ENCODE assay signal across 19 cellular contexts in the genomic region with DNA sequence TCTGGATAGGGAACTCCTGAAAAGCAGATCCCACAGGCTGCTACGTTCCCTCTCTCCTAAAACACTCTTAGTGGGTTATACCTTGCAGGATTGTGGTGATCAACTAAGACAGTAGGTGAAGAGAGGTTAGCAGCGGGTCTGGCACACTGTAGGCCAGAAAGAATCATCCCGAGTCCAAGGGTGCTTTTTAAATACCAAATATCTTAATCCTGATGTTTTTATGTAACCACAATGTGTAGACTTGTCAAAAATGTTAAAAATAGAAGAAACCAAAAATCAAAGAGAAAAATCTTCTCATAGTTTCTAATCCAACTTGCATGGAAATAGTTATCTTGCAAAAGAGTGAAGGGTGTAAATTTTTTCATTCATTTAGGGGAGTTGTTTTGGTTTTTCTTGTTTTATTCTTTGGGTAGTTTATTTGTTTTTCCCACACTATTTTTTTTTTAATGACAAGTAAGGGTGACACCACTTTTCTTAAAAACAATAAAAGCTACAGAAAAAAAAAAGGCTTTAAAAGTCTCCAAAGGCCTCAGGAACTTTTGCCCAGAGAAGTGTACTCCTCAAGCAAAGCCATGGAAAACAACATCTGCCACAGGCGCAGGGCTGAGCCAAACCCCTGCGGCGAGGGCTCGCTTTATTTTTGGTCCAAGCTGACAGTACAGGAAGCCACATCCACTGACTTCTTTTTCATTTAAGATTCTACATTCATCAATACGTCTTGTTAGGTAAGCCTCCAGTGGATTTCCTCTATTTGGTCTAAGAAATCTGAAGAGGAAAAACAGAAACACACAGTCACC. TPM values are rescaled to one million over a fixed set of nuclear protein-coding genes. Genes with fewer than 3 reads are reported as not detected.
DNase-seq lines count a peak whose midpoint lies in the region; ATAC-seq and TF ChIP-seq lines count a peak whose summit lies in the region.
"Had no signal": no experiment of that assay in that cellular context is flagged by ENCODE, and none has a peak within 500 bp of the region (broad histone marks: within the 10 kb centered on the region; RNA-seq: fewer than 3 reads in every experiment).

No MANE protein-coding gene starts in this region.

- H3K36me3 ChIP-seq in GM23248 (ENCODE audit: low read depth) (no peaks in the 10 kb centered on the region), left ventricle myocardium inferior (no peaks in the 10 kb centered on the region), stomach smooth muscle (ENCODE audit: control insufficient read depth in 2 of 2, insufficient read depth in 2 of 2, low read length in 2 of 2) (no peaks in the 10 kb centered on the region), Caco-2 (ENCODE audit: control insufficient read depth, insufficient read depth, low read length) (no peaks in the 10 kb centered on the region)

- H3K27ac ChIP-seq in GM23248 (no peak overlapping the region), angular gyrus (ENCODE audit: low read depth, low read length) (peak overlapping the region; percentile 38), left ventricle myocardium inferior (replicated peaks) (peak overlapping the region; percentile 42), stomach smooth muscle (ENCODE audit: low read length) (peak overlapping the region; percentile 67)
- H3K27ac ChIP-seq: C4-2B, VCaP had no signal

- WGBS in GM23248 (ENCODE audit: low coverage in 1 of 2, low lambda C conversion rate in 2 of 2, missing lambda C conversion rate in 2 of 2), 2 experiments = 13% methylated on average over 8 of the region's 8 CpGs

- TF ChIP-seq CTCF in left ventricle myocardium inferior (IDR thresholded peaks at IDR 0.05; ENCODE audit: borderline replicate concordance) = no peak
- no peak for TF ChIP-seq CTCF in Caco-2 (IDR thresholded peaks at IDR 0.05; ENCODE audit: insufficient read depth in 1 of 2, low read depth in 1 of 2, low read length in 1 of 2, severe bottlenecking in 1 of 2, unreplicated experiment in 1 of 2)

- H3K9me3 ChIP-seq in GM23248 (ENCODE audit: low read depth) = no peaks in the 10 kb centered on the region
- no peaks in the 10 kb centered on the region for H3K9me3 ChIP-seq in left ventricle myocardium inferior (replicated peaks)
- H3K9me3 ChIP-seq in stomach smooth muscle (ENCODE audit: control insufficient read depth in 2 of 2, low read length in 2 of 2) = no peaks in the 10 kb centered on the region
- no peaks in the 10 kb centered on the region for H3K9me3 ChIP-seq in Caco-2
- H3K9me3 ChIP-seq: mucosa of descending colon had no signal

- DNase-seq in GM23248 (peak; percentile 26), left ventricle myocardium inferior (peak; percentile 21), Caco-2 (no peak)
- no peak for DNase-seq in activated CD4-positive, alpha-beta T cell treated with anti-CD3 and anti-CD28 coated beads for 36 hours
- DNase-seq: activated naive CD8-positive, alpha-beta T cell treated with anti-CD3 and anti-CD28 coated beads, Interleukin-2, amount 50 U/mL, for 24 hours; dermis blood vessel endothelial cell; foreskin melanocyte; mucosa of descending colon; NCI-H146; stimulated activated CD4-positive, alpha-beta T cell treated with anti-CD3 and anti-CD28 coated beads, Interleukin-2, amount 100 ng/mL, for 48 hours had no signal

- no peak overlapping the region for H3K9ac ChIP-seq in GM23248
- peak overlapping the region in 1 of 2 donors; percentile 17 for H3K9ac ChIP-seq in stomach smooth muscle (ENCODE audit: low read length in 2 of 2)

- no peak overlapping the region for H3K27ac Mint-ChIP-seq in Caco-2 (ENCODE audit: unreplicated experiment)
- no peak overlapping the region for H3K27ac Mint-ChIP-seq in activated CD4-positive, alpha-beta T cell treated with anti-CD3 and anti-CD28 coated beads for 36 hours
- H3K27ac Mint-ChIP-seq: activated naive CD8-positive, alpha-beta T cell treated with anti-CD3 and anti-CD28 coated beads, Interleukin-2, amount 50 U/mL, for 24 hours; stimulated activated effector memory CD8-positive, alpha-beta T cell treated with anti-CD3 and anti-CD28 coated beads, Interleukin-12 subunit alpha, Interleukin-12 subunit beta, amount 100 ng/mL, for 72 hours had no signal

- no peaks in the 10 kb centered on the region for H3K36me3 Mint-ChIP-seq in Caco-2 (ENCODE audit: insufficient read depth, unreplicated experiment)
- no peaks in the 10 kb centered on the region for H3K36me3 Mint-ChIP-seq in activated CD4-positive, alpha-beta T cell treated with anti-CD3 and anti-CD28 coated beads for 36 hours (ENCODE audit: low read depth)
- H3K36me3 Mint-ChIP-seq: stimulated activated effector memory CD8-positive, alpha-beta T cell treated with anti-CD3 and anti-CD28 coated beads, Interleukin-12 subunit alpha, Interleukin-12 subunit beta, amount 100 ng/mL, for 72 hours had no signal

- no peaks in the 10 kb centered on the region for H3K9me2 ChIP-seq in GM23248 (ENCODE audit: insufficient read depth)

- CTCF ChIA-PET in Caco-2 (lab: Charles Lee) = no interaction called here
- CTCF ChIA-PET in activated CD4-positive, alpha-beta T cell treated with anti-CD3 and anti-CD28 coated beads for 36 hours (lab: Charles Lee) = no interaction called here

- POLR2A ChIA-PET in Caco-2 (lab: Charles Lee) = no interaction called here
- POLR2A ChIA-PET in activated CD4-positive, alpha-beta T cell treated with anti-CD3 and anti-CD28 coated beads for 36 hours (lab: Charles Lee) = no interaction called here

- ATAC-seq in GM19463 (IDR thresholded peaks at IDR 0.05; ENCODE audit: unreplicated experiment) (no peak), HG02981 (IDR thresholded peaks at IDR 0.05; ENCODE audit: unreplicated experiment) (no peak)
- no peak for ATAC-seq in activated CD4-positive, alpha-beta T cell treated with anti-CD3 and anti-CD28 coated beads for 36 hours
- ATAC-seq: activated naive CD8-positive, alpha-beta T cell treated with anti-CD3 and anti-CD28 coated beads, Interleukin-2, amount 50 U/mL, for 24 hours; mucosa of descending colon; stimulated activated effector memory CD8-positive, alpha-beta T cell treated with anti-CD3 and anti-CD28 coated beads, Interleukin-12 subunit alpha, Interleukin-12 subunit beta, amount 100 ng/mL, for 72 hours had no signal

- in situ Hi-C loops in GM23248 (cut with MboI) = loop anchor here (10.0 kb wide), 1 partner anchor 63 kb away; no protein-coding TSS in a partner anchor

- H3K4me1 ChIP-seq in GM23248 (ENCODE audit: insufficient read depth) (0 out of 2 replicates have a peak, but pooled peaks cover 7% of the 10 kb centered on the region), left ventricle myocardium inferior (peaks cover 32% of the 10 kb centered on the region), stomach smooth muscle (ENCODE audit: control insufficient read depth, insufficient read depth, low read length) (peaks cover 49% of the 10 kb centered on the region), Caco-2 (no peaks in the 10 kb centered on the region)

- intact Hi-C loops in left ventricle myocardium inferior (cut with micrococcal nuclease) = no loop called here
- intact Hi-C loops in Caco-2 (cut with micrococcal nuclease; ENCODE audit: unreplicated experiment) = no loop called here
- intact Hi-C loops in activated CD4-positive, alpha-beta T cell treated with anti-CD3 and anti-CD28 coated beads for 36 hours (cut with DNase I, micrococcal nuclease) = no loop called here

- no peaks in the 10 kb centered on the region for H3K79me2 ChIP-seq in GM23248 (ENCODE audit: insufficient read depth)

- H3K9me3 Mint-ChIP-seq in Caco-2 (ENCODE audit: unreplicated experiment) = no peaks in the 10 kb centered on the region
- no peaks in the 10 kb centered on the region for H3K9me3 Mint-ChIP-seq in activated CD4-positive, alpha-beta T cell treated with anti-CD3 and anti-CD28 coated beads for 36 hours (ENCODE audit: low read depth)
- H3K9me3 Mint-ChIP-seq: activated naive CD8-positive, alpha-beta T cell treated with anti-CD3 and anti-CD28 coated beads, Interleukin-2, amount 50 U/mL, for 24 hours; stimulated activated effector memory CD8-positive, alpha-beta T cell treated with anti-CD3 and anti-CD28 coated beads, Interleukin-12 subunit alpha, Interleukin-12 subunit beta, amount 100 ng/mL, for 72 hours had no signal

- no peaks in the 10 kb centered on the region for H3K4me1 Mint-ChIP-seq in Caco-2 (ENCODE audit: low read depth, unreplicated experiment)
- no peaks in the 10 kb centered on the region for H3K4me1 Mint-ChIP-seq in activated CD4-positive, alpha-beta T cell treated with anti-CD3 and anti-CD28 coated beads for 36 hours
- H3K4me1 Mint-ChIP-seq: stimulated activated effector memory CD8-positive, alpha-beta T cell treated with anti-CD3 and anti-CD28 coated beads, Interleukin-12 subunit alpha, Interleukin-12 subunit beta, amount 100 ng/mL, for 72 hours had no signal

- H3K4me2 ChIP-seq in GM23248 (ENCODE audit: unreplicated experiment) = no peak overlapping the region

- H3K27me3 ChIP-seq in GM23248 (replicated peaks; ENCODE audit: insufficient read depth) = no peaks in the 10 kb centered on the region; the same call in none of the 2 replicates
- H3K27me3 ChIP-seq in left ventricle myocardium inferior (ENCODE audit: low read depth) = no peaks in the 10 kb centered on the region
- H3K27me3 ChIP-seq in stomach smooth muscle (ENCODE audit: control insufficient read depth in 1 of 2, insufficient read depth in 2 of 2, low read length in 2 of 2) = no peaks in the 10 kb centered on the region
- H3K27me3 ChIP-seq in Caco-2 (replicated peaks; ENCODE audit: control insufficient read depth, insufficient read depth, low read length) = no peaks in the 10 kb centered on the region

- no peak overlapping the region for H3K4me3 Mint-ChIP-seq in Caco-2 (ENCODE audit: unreplicated experiment)
- H3K4me3 Mint-ChIP-seq in activated CD4-positive, alpha-beta T cell treated with anti-CD3 and anti-CD28 coated beads for 36 hours = no peak overlapping the region
- H3K4me3 Mint-ChIP-seq: activated naive CD8-positive, alpha-beta T cell treated with anti-CD3 and anti-CD28 coated beads, Interleukin-2, amount 50 U/mL, for 24 hours; stimulated activated effector memory CD8-positive, alpha-beta T cell treated with anti-CD3 and anti-CD28 coated beads, Interleukin-12 subunit alpha, Interleukin-12 subunit beta, amount 100 ng/mL, for 72 hours had no signal

- no peaks in the 10 kb centered on the region for H3F3A ChIP-seq in GM23248 (ENCODE audit: insufficient read depth)

- no peaks in the 10 kb centered on the region for H4K20me1 ChIP-seq in GM23248 (ENCODE audit: insufficient read depth)

- H3K4me3 ChIP-seq in GM23248 (no peak overlapping the region), left ventricle myocardium inferior (no peak overlapping the region), stomach smooth muscle (ENCODE audit: low read length in 2 of 2) (no peak overlapping the region), Caco-2 (ENCODE audit: low read depth, low read length) (no peak overlapping the region)
- H3K4me3 ChIP-seq: mucosa of descending colon had no signal

- no peaks in the 10 kb centered on the region for H3K27me3 Mint-ChIP-seq in Caco-2 (ENCODE audit: insufficient read depth, unreplicated experiment)
- H3K27me3 Mint-ChIP-seq in activated CD4-positive, alpha-beta T cell treated with anti-CD3 and anti-CD28 coated beads for 36 hours = no peaks in the 10 kb centered on the region
- H3K27me3 Mint-ChIP-seq: activated naive CD8-positive, alpha-beta T cell treated with anti-CD3 and anti-CD28 coated beads, Interleukin-2, amount 50 U/mL, for 24 hours had no signal

- no peak overlapping the region; the same call in 1 of the 2 replicates for H2AFZ ChIP-seq in GM23248

- BruUV-seq in Caco-2 (replicated peaks; lab: Mats Ljungman, UMichigan) = no TSS peak

RNA-seq across cellular contexts. Expression of a gene that starts 52.1 kb away (rescaled TPM):
- total RNA-seq in GM23248 (2014; rRNA removed; shearing (Covaris generic)) = not detected in 2 replicates
- polyA plus RNA-seq in GM23248 (2016; fragmentation: Nextera tagmentation; extraction: Ambion mirVana) = not detected in 2 replicates
- not detected for total RNA-seq in left ventricle myocardium inferior
- not detected in 2 replicates for total RNA-seq in Caco-2 (2022)
- total RNA-seq in activated CD4-positive, alpha-beta T cell treated with anti-CD3 and anti-CD28 coated beads for 36 hours = not detected
- total RNA-seq: dermis blood vessel endothelial cell, mucosa of descending colon, pulmonary artery endothelial cell, SK-MEL-5 had no signal

RNA-seq across cellular contexts. Expression of a gene that starts 57.6 kb away (rescaled TPM):
- total RNA-seq in GM23248 (2014; rRNA removed; shearing (Covaris generic)) = not detected in 2 replicates
- 0.06 and 0.08 TPM in 2 replicates for polyA plus RNA-seq in GM23248 (2016; fragmentation: Nextera tagmentation; extraction: Ambion mirVana)
- 2.1 TPM for total RNA-seq in left ventricle myocardium inferior
- total RNA-seq in Caco-2 (2022) = 4.7 and 5.3 TPM in 2 replicates
- under 1 TPM; 0.80 to 0.88 TPM for total RNA-seq in activated CD4-positive, alpha-beta T cell treated with anti-CD3 and anti-CD28 coated beads for 36 hours
- total RNA-seq: SK-MEL-5 had no signal

Comparison
In these comparisons a context has a peak if more than half of its experiments do, and no peak if none do; other contexts are left out.
1. DNase-seq: peak in GM23248 (single experiment) and left ventricle myocardium inferior (single experiment); none in Caco-2 (0 of 2) and activated CD4-positive, alpha-beta T cell treated with anti-CD3 and anti-CD28 coated beads for 36 hours (single experiment).